22 cellular contexts compared by ENCODE assay signal in genomic region chr5:4549351-4549750, GRCh38.
DNase-seq lines count a peak whose midpoint lies in the region; ATAC-seq and TF ChIP-seq lines count a peak whose summit lies in the region.
"Had no signal": no experiment of that assay in that cellular context is flagged by ENCODE, and none has a peak within 500 bp of the region (broad histone marks: within the 10 kb centered on the region; RNA-seq: fewer than 3 reads in every experiment).

No MANE protein-coding gene starts in this region.

- H3K9me2 ChIP-seq in GM23338 (ENCODE audit: insufficient read depth) = peaks cover 5% of the 10 kb centered on the region

- peaks cover 7% of the 10 kb centered on the region; the same call in 1 of the 2 replicates for H3K4me1 ChIP-seq in GM23338 (ENCODE audit: insufficient read depth)
- H3K4me1 ChIP-seq in neural progenitor cell = peaks cover 35% of the 10 kb centered on the region
- H3K4me1 ChIP-seq: A549, BE2C had no signal

- CTCF ChIA-PET in activated naive CD4-positive, alpha-beta T cell treated with anti-CD3 and anti-CD28 coated beads, Interleukin-2, amount 10 ng/mL, durations not matched to agents 7 days and 5 days (lab: Charles Lee) = no interaction called here

- ATAC-seq in GM23338 = peak; percentile 73
- ATAC-seq: A549, GM12878 had no signal

- H3K4me2 ChIP-seq in GM23338 (no peak overlapping the region), neural progenitor cell (no peak overlapping the region)
- H3K4me2 ChIP-seq: A549 had no signal

- peaks cover 3% of the 10 kb centered on the region; the same call in 1 of the 3 replicates for H3K36me3 Mint-ChIP-seq in GM23338 (ENCODE audit: low read depth)
- peaks cover 3% of the 10 kb centered on the region for H3K36me3 Mint-ChIP-seq in neural progenitor cell
- no peaks in the 10 kb centered on the region for H3K36me3 Mint-ChIP-seq in activated naive CD4-positive, alpha-beta T cell treated with anti-CD3 and anti-CD28 coated beads, Interleukin-2, amount 10 ng/mL, durations not matched to agents 7 days and 5 days
- H3K36me3 Mint-ChIP-seq: CD14-positive monocyte; CD8-positive, alpha-beta memory T cell had no signal

- H3K4me3 ChIP-seq in GM23338 = no peak overlapping the region
- H3K4me3 ChIP-seq in neural progenitor cell = no peak overlapping the region
- H3K4me3 ChIP-seq: A549; BLaER1 treated with 17β-estradiol and CSF1 and Interleukin-3, amounts not matched to agents 10 nM and 100 nM; GM12878 had no signal

- H3F3A ChIP-seq in GM23338 (replicated peaks; ENCODE audit: low read depth) (no peaks in the 10 kb centered on the region), neural progenitor cell (ENCODE audit: low read depth) (peaks cover 18% of the 10 kb centered on the region)

- H3K9ac ChIP-seq in neural progenitor cell = no peak overlapping the region
- H3K9ac ChIP-seq: BLaER1 treated with 17β-estradiol and CSF1 and Interleukin-3, amounts not matched to agents 10 nM and 100 nM had no signal

- H3K4me3 Mint-ChIP-seq in GM23338 (no peak overlapping the region), neural progenitor cell (no peak overlapping the region)
- H3K4me3 Mint-ChIP-seq in activated naive CD4-positive, alpha-beta T cell treated with anti-CD3 and anti-CD28 coated beads, Interleukin-2, amount 10 ng/mL, durations not matched to agents 7 days and 5 days = no peak overlapping the region
- H3K4me3 Mint-ChIP-seq: CD14-positive monocyte; CD4-positive, alpha-beta T cell; CD8-positive, alpha-beta memory T cell had no signal

- H3K27me3 Mint-ChIP-seq in GM23338 (ENCODE audit: insufficient read depth, low read depth, poor library complexity) = no peaks in the 10 kb centered on the region
- peaks cover 6% of the 10 kb centered on the region for H3K27me3 Mint-ChIP-seq in neural progenitor cell (ENCODE audit: insufficient read depth, low read depth)
- no peaks in the 10 kb centered on the region for H3K27me3 Mint-ChIP-seq in activated naive CD4-positive, alpha-beta T cell treated with anti-CD3 and anti-CD28 coated beads, Interleukin-2, amount 10 ng/mL, durations not matched to agents 7 days and 5 days
- H3K27me3 Mint-ChIP-seq: CD4-positive, alpha-beta T cell; CD8-positive, alpha-beta memory T cell had no signal

- H3K27ac Mint-ChIP-seq in GM23338 (no peak overlapping the region; the same call in 1 of the 2 replicates), neural progenitor cell (no peak overlapping the region)
- H3K27ac Mint-ChIP-seq in activated naive CD4-positive, alpha-beta T cell treated with anti-CD3 and anti-CD28 coated beads, Interleukin-2, amount 10 ng/mL, durations not matched to agents 7 days and 5 days = no peak overlapping the region
- H3K27ac Mint-ChIP-seq: CD4-positive, alpha-beta T cell; CD8-positive, alpha-beta memory T cell had no signal

- H3K27me3 ChIP-seq in GM23338 (ENCODE audit: insufficient read depth) (no peaks in the 10 kb centered on the region), neural progenitor cell (no peaks in the 10 kb centered on the region)
- H3K27me3 ChIP-seq: BE2C had no signal

- no peak overlapping the region for H3K27ac ChIP-seq in GM23338 (ENCODE audit: low read depth)
- peak overlapping the region; percentile 78 for H3K27ac ChIP-seq in neural progenitor cell
- H3K27ac ChIP-seq: A549; BLaER1 treated with 17β-estradiol and CSF1 and Interleukin-3, amounts not matched to agents 10 nM and 100 nM had no signal

- no peaks in the 10 kb centered on the region for H3K9me3 ChIP-seq in neural progenitor cell (ENCODE audit: low read depth)
- H3K9me3 ChIP-seq: A549 had no signal

- H3K9me3 Mint-ChIP-seq in GM23338 = no peaks in the 10 kb centered on the region; the same call in 2 of the 3 replicates
- H3K9me3 Mint-ChIP-seq in neural progenitor cell = peaks cover 6% of the 10 kb centered on the region
- peaks cover 3% of the 10 kb centered on the region for H3K9me3 Mint-ChIP-seq in activated naive CD4-positive, alpha-beta T cell treated with anti-CD3 and anti-CD28 coated beads, Interleukin-2, amount 10 ng/mL, durations not matched to agents 7 days and 5 days

- no peak for DNase-seq in GM23338 (ENCODE audit: low spot score)
- DNase-seq in neural progenitor cell (ENCODE audit: low spot score) = peak; percentile 57
- no peak for DNase-seq in D341Med (ENCODE audit: low spot score)
- no peak for DNase-seq in DMS114 treated with DMSO at 0.1 percent for 48 hours (lab: John Stamatoyannopoulos, UW; ENCODE audit: unreplicated experiment)
- no peak for DNase-seq in activated naive CD4-positive, alpha-beta T cell treated with anti-CD3 and anti-CD28 coated beads, Interleukin-2, amount 10 ng/mL, durations not matched to agents 7 days and 5 days
- no peak for DNase-seq in NCI-H446 (lab: John Stamatoyannopoulos, UW)
- DNase-seq: 8988T; ACHN; AML-193; BE2C; CD4-positive, alpha-beta T cell; CD8-positive, alpha-beta memory T cell; DMS153; EL; GDM1; H7; HCEC 1CT had no signal

- H3K4me1 Mint-ChIP-seq in GM23338 (peaks cover 30% of the 10 kb centered on the region), neural progenitor cell (peaks cover 14% of the 10 kb centered on the region)
- H3K4me1 Mint-ChIP-seq in activated naive CD4-positive, alpha-beta T cell treated with anti-CD3 and anti-CD28 coated beads, Interleukin-2, amount 10 ng/mL, durations not matched to agents 7 days and 5 days = no peaks in the 10 kb centered on the region
- H3K4me1 Mint-ChIP-seq: CD14-positive monocyte; CD8-positive, alpha-beta memory T cell had no signal

- H3K36me3 ChIP-seq in GM23338 (ENCODE audit: insufficient read depth) (no peaks in the 10 kb centered on the region), neural progenitor cell (no peaks in the 10 kb centered on the region)
- H3K36me3 ChIP-seq: BE2C; BLaER1 treated with 17β-estradiol and CSF1 and Interleukin-3, amounts not matched to agents 10 nM and 100 nM had no signal

- H3K79me2 ChIP-seq in GM23338 (replicated peaks; ENCODE audit: insufficient read depth) (no peaks in the 10 kb centered on the region), neural progenitor cell (ENCODE audit: low read depth) (no peaks in the 10 kb centered on the region)

- H2AFZ ChIP-seq in GM23338 = no peak overlapping the region
- H2AFZ ChIP-seq in neural progenitor cell (replicated peaks) = no peak overlapping the region

- H4K20me1 ChIP-seq in GM23338 (replicated peaks; ENCODE audit: insufficient read depth) (no peaks in the 10 kb centered on the region), neural progenitor cell (ENCODE audit: low read depth) (no peaks in the 10 kb centered on the region)
- H4K20me1 ChIP-seq: BLaER1 treated with 17β-estradiol and CSF1 and Interleukin-3, amounts not matched to agents 10 nM and 100 nM had no signal

- TF ChIP-seq CTCF in GM23338 (conservative IDR thresholded peaks at IDR 0.05; ENCODE audit: low read depth in 2 of 2) (no peak), neural progenitor cell (IDR thresholded peaks at IDR 0.05) (no peak)

TF ChIP-seq in GM23338, 12 proteins besides CTCF, POLR2A, EP300 and RAD21 (continues in another document):
- no peak for TF ChIP-seq JUNB (IDR thresholded peaks at IDR 0.05; ENCODE audit: unreplicated experiment)
- TF ChIP-seq CREB1 (CRISPR knock-in tag; IDR thresholded peaks at IDR 0.05; ENCODE audit: low read depth) = no peak
- no peak for TF ChIP-seq EZH2 (IDR thresholded peaks at IDR 0.05; ENCODE audit: low read depth, unreplicated experiment)

TF ChIP-seq in PFSK-1, 5 proteins besides CTCF, POLR2A, EP300 and RAD21:
- peak; percentile 69; the same call in 1 of the 2 replicates for TF ChIP-seq POLR2AphosphoS5 (IDR thresholded peaks at IDR 0.05; ENCODE audit: low read depth, low read length)
- no peak for TF ChIP-seq TAF1 (IDR thresholded peaks at IDR 0.05; ENCODE audit: borderline replicate concordance, insufficient read depth, low read length)
- TF ChIP-seq SIN3A (IDR thresholded peaks at IDR 0.05; ENCODE audit: borderline replicate concordance, insufficient read depth, low read length) = no peak
